8 cellular contexts compared by ENCODE assay signal in the genomic region with DNA sequence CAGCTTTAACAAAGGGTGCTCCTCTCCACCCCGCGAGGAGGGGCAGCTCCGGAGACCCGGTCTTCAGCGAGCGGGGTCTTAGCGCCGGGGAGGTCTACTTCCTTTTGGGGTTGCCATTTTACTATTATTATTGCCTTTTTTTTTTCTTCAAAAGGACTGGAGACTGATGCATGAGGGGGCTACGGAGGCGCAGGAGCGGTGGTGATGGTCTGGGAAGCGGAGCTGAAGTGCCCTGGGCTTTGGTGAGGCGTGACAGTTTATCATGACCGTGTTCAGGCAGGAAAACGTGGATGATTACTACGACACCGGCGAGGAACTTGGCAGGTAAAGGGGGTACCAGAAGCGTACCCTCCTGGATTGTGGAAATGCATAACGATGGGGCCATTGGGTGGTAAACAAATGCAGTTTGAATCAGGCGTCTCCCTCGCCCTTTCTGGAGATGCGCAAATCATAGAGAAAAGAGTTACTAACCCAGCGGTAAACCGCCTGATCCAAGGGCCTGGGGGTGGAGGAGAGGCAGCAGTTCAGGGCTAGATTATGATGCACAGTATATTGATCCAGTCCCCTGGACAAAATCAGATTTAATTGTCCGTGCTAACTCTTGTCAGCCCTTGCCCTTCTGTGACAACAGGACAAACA. TPM values are rescaled to one million over a fixed set of nuclear protein-coding genes. Genes with fewer than 3 reads are reported as not detected.
A peak's percentile ranks its signal among the peaks of the same experiment; 100 is the strongest.
DNase-seq lines count a peak whose midpoint lies in the region; ATAC-seq and TF ChIP-seq lines count a peak whose summit lies in the region.

No MANE protein-coding gene starts in this region.

- DNase-seq in HT-29 (ENCODE audit: low spot score) (peak; percentile 48), cardiac fibroblast (ENCODE audit: low read depth in 2 of 2) (no peak), NCI-H2081 treated with DMSO at 0.1 percent for 48 hours (lab: John Stamatoyannopoulos, UW) (no peak), NCI-H146 treated with DMSO at 0.1 percent for 48 hours (lab: John Stamatoyannopoulos, UW; ENCODE audit: unreplicated experiment) (no peak), GM13976 (ENCODE audit: low spot score) (no peak)

- H3K4me1 ChIP-seq in ACC112 (ENCODE audit: control insufficient read depth, insufficient read depth, low read length, unreplicated experiment) = peaks cover 26% of the 10 kb centered on the region
- H3K4me1 ChIP-seq in muscle layer of colon (ENCODE audit: insufficient read depth, low read length) = peaks cover 43% of the 10 kb centered on the region

- TF ChIP-seq CTCF in cardiac fibroblast (IDR thresholded peaks at IDR 0.05; ENCODE audit: low read depth, low read length) = no peak
- no peak for TF ChIP-seq CTCF in GM13976 (IDR thresholded peaks at IDR 0.05; ENCODE audit: borderline replicate concordance, control extremely low read depth, extremely low read depth, insufficient read depth, missing control alignments)

- H3K9ac ChIP-seq in muscle layer of colon (ENCODE audit: low read length) = peak overlapping the region; percentile 67

- peak overlapping the region; percentile 79 for H2AFZ ChIP-seq in ACC112 (ENCODE audit: low read length, unreplicated experiment)

- no peaks in the 10 kb centered on the region for H3K27me3 ChIP-seq in ACC112 (ENCODE audit: insufficient read depth, low read length)
- no peaks in the 10 kb centered on the region for H3K27me3 ChIP-seq in muscle layer of colon (ENCODE audit: control insufficient read depth in 1 of 2, insufficient read depth in 2 of 2, low read length in 2 of 2)

- in situ Hi-C loops in GM13976 (cut with MboI; ENCODE audit: low sequenced_read_pairs, unreplicated experiment) = no loop called here

- no peak overlapping the region for H3K27ac ChIP-seq in ACC112 (ENCODE audit: low read depth, low read length)
- peak overlapping the region; percentile 93 for H3K27ac ChIP-seq in muscle layer of colon (ENCODE audit: low read depth, low read length)

- no peaks in the 10 kb centered on the region for H3K9me3 ChIP-seq in muscle layer of colon (ENCODE audit: low read length)

- no peaks in the 10 kb centered on the region for H3K79me2 ChIP-seq in ACC112 (ENCODE audit: control insufficient read depth, insufficient read depth, low read length, unreplicated experiment)

- ATAC-seq in GM18519 (IDR thresholded peaks at IDR 0.05; ENCODE audit: low FRiP score, unreplicated experiment) = no peak

- H3K4me3 ChIP-seq in ACC112 (ENCODE audit: low read depth, low read length) (peak overlapping the region; percentile 80), cardiac fibroblast (replicated peaks in 1 of 2; ENCODE audit: low read depth in 2 of 2, low read length in 2 of 2) (peak overlapping the region; percentile 62 to 89), muscle layer of colon (ENCODE audit: low read depth in 1 of 2, low read length in 2 of 2) (peak overlapping the region; percentile 76 to 92)

- no peaks in the 10 kb centered on the region for H3K36me3 ChIP-seq in ACC112 (ENCODE audit: insufficient read depth, low read length)
- no peaks in the 10 kb centered on the region for H3K36me3 ChIP-seq in muscle layer of colon (ENCODE audit: insufficient read depth, low read length)

RNA-seq across cellular contexts. Expression of a gene that starts 1.3 kb away (rescaled TPM):
- 37.1 and 39.0 TPM in 2 replicates for total RNA-seq in HT-29 (2014; rRNA removed; shearing (Covaris generic))
